Comparison of ENCODE assay signal across 8 cellular contexts in genomic region chr21:42164064-42164789, GRCh38. TPM values are rescaled to one million over a fixed set of nuclear protein-coding genes. Genes with fewer than 3 reads are reported as not detected.
DNase-seq lines count a peak whose midpoint lies in the region; ATAC-seq and TF ChIP-seq lines count a peak whose summit lies in the region.

No MANE protein-coding gene starts in this region.

- H3K27ac ChIP-seq in neural cell (ENCODE audit: low read length) (no peak overlapping the region), upper lobe of right lung (no peak overlapping the region)

- no peak for TF ChIP-seq EP300 in neural cell (conservative IDR thresholded peaks at IDR 0.05; ENCODE audit: poor library complexity, severe bottlenecking)

- TF ChIP-seq POLR2A in NB4 (IDR thresholded peaks at IDR 0.05; ENCODE audit: extremely low read depth, insufficient read length) = no peak

- no peaks in the 10 kb centered on the region for H3K9me2 ChIP-seq in neural cell (ENCODE audit: insufficient read depth, low read length)

- no peak overlapping the region for H3K4me3 ChIP-seq in NB4 (ENCODE audit: low read depth, low read length)
- no peak overlapping the region for H3K4me3 ChIP-seq in neural cell (ENCODE audit: low read length)
- no peak overlapping the region for H3K4me3 ChIP-seq in upper lobe of right lung

- no peaks in the 10 kb centered on the region for H3K4me1 ChIP-seq in upper lobe of right lung

- no peak overlapping the region for H3K9ac ChIP-seq in neural cell (ENCODE audit: low read length)

- no peaks in the 10 kb centered on the region for H3F3A ChIP-seq in neural cell (ENCODE audit: insufficient read depth, low read length, poor library complexity, severe bottlenecking)

- H3K27me3 ChIP-seq in neural cell (ENCODE audit: insufficient read depth, low read depth, low read length) (no peaks in the 10 kb centered on the region), upper lobe of right lung (no peaks in the 10 kb centered on the region)

- H3K4me2 ChIP-seq in neural cell (ENCODE audit: low read length) = no peak overlapping the region

- intact Hi-C loops in upper lobe of right lung (cut with DNase I) = loop anchor here (10.0 kb wide), 1 partner anchor 101 kb away; no protein-coding TSS in a partner anchor

- no peak overlapping the region for H2AFZ ChIP-seq in neural cell (ENCODE audit: low read depth, low read length)

- H4K20me1 ChIP-seq in neural cell (ENCODE audit: insufficient read depth) = no peaks in the 10 kb centered on the region

- H3K9me3 ChIP-seq in neural cell (ENCODE audit: low read length) (no peaks in the 10 kb centered on the region), upper lobe of right lung (no peaks in the 10 kb centered on the region)

- peak; percentile 60 for ATAC-seq in esophagus mucosa
- peak; percentile 87 for ATAC-seq in upper lobe of right lung
- no peak for ATAC-seq in GM19455 (IDR thresholded peaks at IDR 0.05; ENCODE audit: unreplicated experiment)
- no peak for ATAC-seq in HG03159 (IDR thresholded peaks at IDR 0.05; ENCODE audit: unreplicated experiment)

- no peaks in the 10 kb centered on the region for H3K79me2 ChIP-seq in neural cell (replicated peaks; ENCODE audit: insufficient read depth, low read length)

- H3K36me3 ChIP-seq in neural cell (ENCODE audit: insufficient read depth, low read length) (no peaks in the 10 kb centered on the region), upper lobe of right lung (no peaks in the 10 kb centered on the region)

- peak; percentile 37 for TF ChIP-seq RAD21 in neural cell (conservative IDR thresholded peaks at IDR 0.05)

- peak; percentile 67 for DNase-seq in NB4 (ENCODE audit: low read depth)
- DNase-seq in activated CD8-positive, alpha-beta memory T cell treated with anti-CD3 and anti-CD28 coated beads for 1 hour (ENCODE audit: extremely low read depth in 1 of 2, low read depth in 1 of 2) = peak; percentile 25 to 27
- DNase-seq in upper lobe of right lung = peak; percentile 75

- TF ChIP-seq CTCF in GM12874 (IDR thresholded peaks at IDR 0.05; ENCODE audit: insufficient read depth, low read depth, low read length) = peak; percentile 75
- peak; percentile 64 for TF ChIP-seq CTCF in NB4 (IDR thresholded peaks at IDR 0.05; ENCODE audit: low read depth, low read length)
- peak; percentile 36 for TF ChIP-seq CTCF in neural cell (IDR thresholded peaks at IDR 0.05; ENCODE audit: poor library complexity, severe bottlenecking)
- peak; percentile 58 for TF ChIP-seq CTCF in upper lobe of right lung (IDR thresholded peaks at IDR 0.05)

TF ChIP-seq in neural cell, 6 proteins besides CTCF, POLR2A, EP300 and RAD21:
- TF ChIP-seq SMC3 (conservative IDR thresholded peaks at IDR 0.05; ENCODE audit: poor library complexity) = peak; percentile 43
- TF ChIP-seq TAF1 (IDR thresholded peaks at IDR 0.05; ENCODE audit: low read depth) = no peak

RNA-seq across cellular contexts. Expression of gene ABCG1, which starts 54.7 kb away (rescaled TPM):
- total RNA-seq in esophagus mucosa (4.2 TPM), upper lobe of right lung (62.6 TPM)
- 14.2 and 17.1 TPM in 2 replicates for polyA plus RNA-seq in neural cell
- polyA minus RNA-seq in neural cell = 33.4 and 38.4 TPM in 2 replicates

Comparison
In these comparisons a context has a peak if more than half of its experiments do, and no peak if none do; other contexts are left out.
1. ATAC-seq: peak in esophagus mucosa (single experiment) and upper lobe of right lung (single experiment); none in GM19455 (single experiment) and HG03159 (single experiment).
2. RNA of gene ABCG1, which starts 54.7 kb away (total RNA-seq): 62.6 TPM in upper lobe of right lung (single experiment); 4.2 TPM in esophagus mucosa (single experiment); every median in the first group is over 10 times any median in the second.
3. Peak in every context shown above with its lines, with median percentiles within 50 percentile points of each other: CTCF ChIP-seq and DNase-seq.